Comparison of ENCODE assay signal across 1 cellular context in the genomic region with DNA sequence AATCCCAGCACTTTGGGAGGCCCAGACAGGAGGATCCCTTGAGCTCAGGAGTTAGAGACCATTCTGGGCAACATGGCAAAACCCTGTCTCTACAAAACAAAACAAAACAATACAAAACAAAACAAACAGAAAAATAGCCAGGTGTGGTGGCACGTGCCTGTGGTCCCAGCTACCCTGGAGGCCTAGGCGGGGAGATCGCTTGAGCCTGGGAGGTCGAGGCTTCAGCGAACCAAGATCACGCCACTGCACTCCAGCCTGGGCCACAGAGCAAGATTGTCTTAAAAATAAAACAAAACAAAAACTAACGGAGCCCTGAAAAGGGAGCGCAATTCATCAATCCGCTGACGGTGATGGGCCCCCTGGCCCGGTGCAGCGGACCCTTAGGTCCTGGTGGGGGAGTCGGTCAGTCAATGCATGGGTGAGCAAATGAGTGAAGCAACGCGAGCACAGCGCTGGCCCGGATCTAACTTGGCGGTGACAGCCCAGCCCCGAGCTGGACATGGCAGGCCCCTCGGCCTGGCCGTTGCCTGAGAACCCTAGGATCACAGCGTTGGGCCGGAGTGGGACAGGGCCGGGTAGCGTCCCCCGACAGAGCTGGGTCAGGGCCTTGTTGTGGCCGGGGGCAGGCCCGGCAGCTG.
TF ChIP-seq lines count a peak whose summit lies in the region.

No MANE protein-coding gene starts in this region.

TF ChIP-seq in K562, 482 proteins besides CTCF, POLR2A, EP300 and RAD21 (continued from another document and continues in another):
- TF ChIP-seq, protein P1, sequence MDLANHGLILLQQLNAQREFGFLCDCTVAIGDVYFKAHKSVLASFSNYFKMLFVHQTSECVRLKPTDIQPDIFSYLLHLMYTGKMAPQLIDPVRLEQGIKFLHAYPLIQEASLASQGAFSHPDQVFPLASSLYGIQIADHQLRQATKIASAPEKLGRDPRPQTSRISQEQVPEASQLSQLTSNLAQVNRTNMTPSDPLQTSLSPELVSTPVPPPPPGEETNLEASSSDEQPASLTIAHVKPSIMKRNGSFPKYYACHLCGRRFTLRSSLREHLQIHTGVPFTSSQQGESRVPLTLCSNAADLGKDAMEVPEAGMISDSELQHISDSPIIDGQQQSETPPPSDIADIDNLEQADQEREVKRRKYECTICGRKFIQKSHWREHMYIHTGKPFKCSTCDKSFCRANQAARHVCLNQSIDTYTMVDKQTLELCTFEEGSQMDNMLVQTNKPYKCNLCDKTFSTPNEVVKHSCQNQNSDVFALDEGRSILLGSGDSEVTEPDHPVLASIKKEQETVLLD (IDR thresholded peaks at IDR 0.05), result no peak
- TF ChIP-seq BRCA1 (IDR thresholded peaks at IDR 0.05), result no peak
- TF ChIP-seq BRCA1 (CRISPR knock-in tag; IDR thresholded peaks at IDR 0.05), result no peak
- no peak for TF ChIP-seq DIDO1 (tag; IDR thresholded peaks at IDR 0.05; ENCODE audit: low read depth)
- TF ChIP-seq, protein P2, sequence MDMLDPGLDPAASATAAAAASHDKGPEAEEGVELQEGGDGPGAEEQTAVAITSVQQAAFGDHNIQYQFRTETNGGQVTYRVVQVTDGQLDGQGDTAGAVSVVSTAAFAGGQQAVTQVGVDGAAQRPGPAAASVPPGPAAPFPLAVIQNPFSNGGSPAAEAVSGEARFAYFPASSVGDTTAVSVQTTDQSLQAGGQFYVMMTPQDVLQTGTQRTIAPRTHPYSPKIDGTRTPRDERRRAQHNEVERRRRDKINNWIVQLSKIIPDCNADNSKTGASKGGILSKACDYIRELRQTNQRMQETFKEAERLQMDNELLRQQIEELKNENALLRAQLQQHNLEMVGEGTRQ (CRISPR knock-in tag; IDR thresholded peaks at IDR 0.05), result no peak
- no peak for TF ChIP-seq POLR2H (tag; IDR thresholded peaks at IDR 0.05; ENCODE audit: low read depth)
- TF ChIP-seq, protein P3, sequence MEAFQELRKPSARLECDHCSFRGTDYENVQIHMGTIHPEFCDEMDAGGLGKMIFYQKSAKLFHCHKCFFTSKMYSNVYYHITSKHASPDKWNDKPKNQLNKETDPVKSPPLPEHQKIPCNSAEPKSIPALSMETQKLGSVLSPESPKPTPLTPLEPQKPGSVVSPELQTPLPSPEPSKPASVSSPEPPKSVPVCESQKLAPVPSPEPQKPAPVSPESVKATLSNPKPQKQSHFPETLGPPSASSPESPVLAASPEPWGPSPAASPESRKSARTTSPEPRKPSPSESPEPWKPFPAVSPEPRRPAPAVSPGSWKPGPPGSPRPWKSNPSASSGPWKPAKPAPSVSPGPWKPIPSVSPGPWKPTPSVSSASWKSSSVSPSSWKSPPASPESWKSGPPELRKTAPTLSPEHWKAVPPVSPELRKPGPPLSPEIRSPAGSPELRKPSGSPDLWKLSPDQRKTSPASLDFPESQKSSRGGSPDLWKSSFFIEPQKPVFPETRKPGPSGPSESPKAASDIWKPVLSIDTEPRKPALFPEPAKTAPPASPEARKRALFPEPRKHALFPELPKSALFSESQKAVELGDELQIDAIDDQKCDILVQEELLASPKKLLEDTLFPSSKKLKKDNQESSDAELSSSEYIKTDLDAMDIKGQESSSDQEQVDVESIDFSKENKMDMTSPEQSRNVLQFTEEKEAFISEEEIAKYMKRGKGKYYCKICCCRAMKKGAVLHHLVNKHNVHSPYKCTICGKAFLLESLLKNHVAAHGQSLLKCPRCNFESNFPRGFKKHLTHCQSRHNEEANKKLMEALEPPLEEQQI (IDR thresholded peaks at IDR 0.05), result no peak
- TF ChIP-seq GABPB2 (CRISPR knock-in tag; conservative IDR thresholded peaks at IDR 0.05), result no peak
- no peak for TF ChIP-seq ZKSCAN1 (IDR thresholded peaks at IDR 0.05; ENCODE audit: low read depth, low read length)
- no peak for TF ChIP-seq TEAD4 (IDR thresholded peaks at IDR 0.05; ENCODE audit: low read length)
- TF ChIP-seq TEAD4 (CRISPR knock-in tag; IDR thresholded peaks at IDR 0.05; ENCODE audit: borderline replicate concordance), result peak; percentile 32; the same call in 1 of the 2 replicates
- TF ChIP-seq, protein P4, sequence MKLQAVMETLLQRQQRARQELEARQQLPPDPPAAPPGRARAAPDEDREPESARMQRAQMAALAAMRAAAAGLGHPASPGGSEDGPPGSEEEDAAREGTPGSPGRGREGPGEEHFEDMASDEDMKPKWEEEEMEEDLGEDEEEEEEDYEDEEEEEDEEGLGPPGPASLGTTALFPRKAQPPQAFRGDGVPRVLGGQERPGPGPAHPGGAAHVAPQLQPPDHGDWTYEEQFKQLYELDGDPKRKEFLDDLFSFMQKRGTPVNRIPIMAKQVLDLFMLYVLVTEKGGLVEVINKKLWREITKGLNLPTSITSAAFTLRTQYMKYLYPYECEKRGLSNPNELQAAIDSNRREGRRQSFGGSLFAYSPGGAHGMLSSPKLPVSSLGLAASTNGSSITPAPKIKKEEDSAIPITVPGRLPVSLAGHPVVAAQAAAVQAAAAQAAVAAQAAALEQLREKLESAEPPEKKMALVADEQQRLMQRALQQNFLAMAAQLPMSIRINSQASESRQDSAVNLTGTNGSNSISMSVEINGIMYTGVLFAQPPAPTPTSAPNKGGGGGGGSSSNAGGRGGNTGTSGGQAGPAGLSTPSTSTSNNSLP (IDR thresholded peaks at IDR 0.05; ENCODE audit: borderline replicate concordance, low read depth, low read length), result no peak
- TF ChIP-seq, protein P5, sequence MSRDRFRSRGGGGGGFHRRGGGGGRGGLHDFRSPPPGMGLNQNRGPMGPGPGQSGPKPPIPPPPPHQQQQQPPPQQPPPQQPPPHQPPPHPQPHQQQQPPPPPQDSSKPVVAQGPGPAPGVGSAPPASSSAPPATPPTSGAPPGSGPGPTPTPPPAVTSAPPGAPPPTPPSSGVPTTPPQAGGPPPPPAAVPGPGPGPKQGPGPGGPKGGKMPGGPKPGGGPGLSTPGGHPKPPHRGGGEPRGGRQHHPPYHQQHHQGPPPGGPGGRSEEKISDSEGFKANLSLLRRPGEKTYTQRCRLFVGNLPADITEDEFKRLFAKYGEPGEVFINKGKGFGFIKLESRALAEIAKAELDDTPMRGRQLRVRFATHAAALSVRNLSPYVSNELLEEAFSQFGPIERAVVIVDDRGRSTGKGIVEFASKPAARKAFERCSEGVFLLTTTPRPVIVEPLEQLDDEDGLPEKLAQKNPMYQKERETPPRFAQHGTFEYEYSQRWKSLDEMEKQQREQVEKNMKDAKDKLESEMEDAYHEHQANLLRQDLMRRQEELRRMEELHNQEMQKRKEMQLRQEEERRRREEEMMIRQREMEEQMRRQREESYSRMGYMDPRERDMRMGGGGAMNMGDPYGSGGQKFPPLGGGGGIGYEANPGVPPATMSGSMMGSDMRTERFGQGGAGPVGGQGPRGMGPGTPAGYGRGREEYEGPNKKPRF (IDR thresholded peaks at IDR 0.05; ENCODE audit: low read depth, low read length), result no peak
- TF ChIP-seq ZNF212 (CRISPR knock-in tag; IDR thresholded peaks at IDR 0.05), result no peak
- TF ChIP-seq ZNF12 (CRISPR knock-in tag; IDR thresholded peaks at IDR 0.05), result no peak; the same call in 1 of the 2 replicates
- TF ChIP-seq ZNF347 (CRISPR knock-in tag; IDR thresholded peaks at IDR 0.05; ENCODE audit: low read depth), result no peak
- TF ChIP-seq CCAR2 (IDR thresholded peaks at IDR 0.05; ENCODE audit: low read depth, low read length), result no peak
- TF ChIP-seq, protein P6, sequence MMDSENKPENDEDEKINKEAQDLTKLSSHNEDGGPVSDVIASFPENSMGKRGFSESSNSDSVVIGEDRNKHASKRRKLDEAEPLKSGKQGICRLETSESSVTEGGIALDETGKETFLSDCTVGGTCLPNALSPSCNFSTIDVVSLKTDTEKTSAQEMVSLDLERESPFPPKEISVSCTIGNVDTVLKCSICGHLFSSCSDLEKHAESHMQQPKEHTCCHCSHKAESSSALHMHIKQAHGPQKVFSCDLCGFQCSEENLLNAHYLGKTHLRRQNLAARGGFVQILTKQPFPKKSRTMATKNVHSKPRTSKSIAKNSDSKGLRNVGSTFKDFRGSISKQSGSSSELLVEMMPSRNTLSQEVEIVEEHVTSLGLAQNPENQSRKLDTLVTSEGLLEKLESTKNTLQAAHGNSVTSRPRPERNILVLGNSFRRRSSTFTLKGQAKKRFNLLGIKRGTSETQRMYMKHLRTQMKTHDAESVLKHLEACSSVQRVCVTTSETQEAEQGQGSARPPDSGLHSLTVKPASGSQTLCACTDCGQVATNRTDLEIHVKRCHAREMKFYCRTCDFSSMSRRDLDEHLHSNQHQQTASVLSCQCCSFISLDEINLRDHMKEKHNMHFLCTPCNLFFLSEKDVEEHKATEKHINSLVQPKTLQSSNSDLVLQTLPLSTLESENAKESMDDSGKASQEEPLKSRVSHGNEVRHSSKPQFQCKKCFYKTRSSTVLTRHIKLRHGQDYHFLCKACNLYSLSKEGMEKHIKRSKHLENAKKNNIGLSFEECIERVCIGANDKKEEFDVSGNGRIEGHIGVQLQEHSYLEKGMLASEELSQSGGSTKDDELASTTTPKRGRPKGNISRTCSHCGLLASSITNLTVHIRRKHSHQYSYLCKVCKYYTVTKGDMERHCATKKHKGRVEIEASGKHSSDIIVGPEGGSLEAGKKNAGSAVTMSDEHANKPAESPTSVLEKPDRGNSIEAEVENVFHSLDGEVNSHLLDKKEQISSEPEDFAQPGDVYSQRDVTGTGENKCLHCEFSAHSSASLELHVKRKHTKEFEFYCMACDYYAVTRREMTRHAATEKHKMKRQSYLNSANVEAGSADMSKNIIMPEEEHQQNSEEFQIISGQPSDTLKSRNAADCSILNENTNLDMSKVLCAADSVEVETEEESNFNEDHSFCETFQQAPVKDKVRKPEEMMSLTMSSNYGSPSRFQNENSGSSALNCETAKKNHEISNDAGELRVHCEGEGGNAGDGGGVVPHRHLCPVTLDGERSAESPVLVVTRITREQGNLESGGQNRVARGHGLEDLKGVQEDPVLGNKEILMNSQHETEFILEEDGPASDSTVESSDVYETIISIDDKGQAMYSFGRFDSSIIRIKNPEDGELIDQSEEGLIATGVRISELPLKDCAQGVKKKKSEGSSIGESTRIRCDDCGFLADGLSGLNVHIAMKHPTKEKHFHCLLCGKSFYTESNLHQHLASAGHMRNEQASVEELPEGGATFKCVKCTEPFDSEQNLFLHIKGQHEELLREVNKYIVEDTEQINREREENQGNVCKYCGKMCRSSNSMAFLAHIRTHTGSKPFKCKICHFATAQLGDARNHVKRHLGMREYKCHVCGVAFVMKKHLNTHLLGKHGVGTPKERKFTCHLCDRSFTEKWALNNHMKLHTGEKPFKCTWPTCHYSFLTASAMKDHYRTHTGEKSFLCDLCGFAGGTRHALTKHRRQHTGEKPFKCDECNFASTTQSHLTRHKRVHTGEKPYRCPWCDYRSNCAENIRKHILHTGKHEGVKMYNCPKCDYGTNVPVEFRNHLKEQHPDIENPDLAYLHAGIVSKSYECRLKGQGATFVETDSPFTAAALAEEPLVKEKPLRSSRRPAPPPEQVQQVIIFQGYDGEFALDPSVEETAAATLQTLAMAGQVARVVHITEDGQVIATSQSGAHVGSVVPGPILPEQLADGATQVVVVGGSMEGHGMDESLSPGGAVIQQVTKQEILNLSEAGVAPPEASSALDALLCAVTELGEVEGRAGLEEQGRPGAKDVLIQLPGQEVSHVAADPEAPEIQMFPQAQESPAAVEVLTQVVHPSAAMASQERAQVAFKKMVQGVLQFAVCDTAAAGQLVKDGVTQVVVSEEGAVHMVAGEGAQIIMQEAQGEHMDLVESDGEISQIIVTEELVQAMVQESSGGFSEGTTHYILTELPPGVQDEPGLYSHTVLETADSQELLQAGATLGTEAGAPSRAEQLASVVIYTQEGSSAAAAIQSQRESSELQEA (IDR thresholded peaks at IDR 0.05; ENCODE audit: low read depth), result no peak
- TF ChIP-seq, protein P7, sequence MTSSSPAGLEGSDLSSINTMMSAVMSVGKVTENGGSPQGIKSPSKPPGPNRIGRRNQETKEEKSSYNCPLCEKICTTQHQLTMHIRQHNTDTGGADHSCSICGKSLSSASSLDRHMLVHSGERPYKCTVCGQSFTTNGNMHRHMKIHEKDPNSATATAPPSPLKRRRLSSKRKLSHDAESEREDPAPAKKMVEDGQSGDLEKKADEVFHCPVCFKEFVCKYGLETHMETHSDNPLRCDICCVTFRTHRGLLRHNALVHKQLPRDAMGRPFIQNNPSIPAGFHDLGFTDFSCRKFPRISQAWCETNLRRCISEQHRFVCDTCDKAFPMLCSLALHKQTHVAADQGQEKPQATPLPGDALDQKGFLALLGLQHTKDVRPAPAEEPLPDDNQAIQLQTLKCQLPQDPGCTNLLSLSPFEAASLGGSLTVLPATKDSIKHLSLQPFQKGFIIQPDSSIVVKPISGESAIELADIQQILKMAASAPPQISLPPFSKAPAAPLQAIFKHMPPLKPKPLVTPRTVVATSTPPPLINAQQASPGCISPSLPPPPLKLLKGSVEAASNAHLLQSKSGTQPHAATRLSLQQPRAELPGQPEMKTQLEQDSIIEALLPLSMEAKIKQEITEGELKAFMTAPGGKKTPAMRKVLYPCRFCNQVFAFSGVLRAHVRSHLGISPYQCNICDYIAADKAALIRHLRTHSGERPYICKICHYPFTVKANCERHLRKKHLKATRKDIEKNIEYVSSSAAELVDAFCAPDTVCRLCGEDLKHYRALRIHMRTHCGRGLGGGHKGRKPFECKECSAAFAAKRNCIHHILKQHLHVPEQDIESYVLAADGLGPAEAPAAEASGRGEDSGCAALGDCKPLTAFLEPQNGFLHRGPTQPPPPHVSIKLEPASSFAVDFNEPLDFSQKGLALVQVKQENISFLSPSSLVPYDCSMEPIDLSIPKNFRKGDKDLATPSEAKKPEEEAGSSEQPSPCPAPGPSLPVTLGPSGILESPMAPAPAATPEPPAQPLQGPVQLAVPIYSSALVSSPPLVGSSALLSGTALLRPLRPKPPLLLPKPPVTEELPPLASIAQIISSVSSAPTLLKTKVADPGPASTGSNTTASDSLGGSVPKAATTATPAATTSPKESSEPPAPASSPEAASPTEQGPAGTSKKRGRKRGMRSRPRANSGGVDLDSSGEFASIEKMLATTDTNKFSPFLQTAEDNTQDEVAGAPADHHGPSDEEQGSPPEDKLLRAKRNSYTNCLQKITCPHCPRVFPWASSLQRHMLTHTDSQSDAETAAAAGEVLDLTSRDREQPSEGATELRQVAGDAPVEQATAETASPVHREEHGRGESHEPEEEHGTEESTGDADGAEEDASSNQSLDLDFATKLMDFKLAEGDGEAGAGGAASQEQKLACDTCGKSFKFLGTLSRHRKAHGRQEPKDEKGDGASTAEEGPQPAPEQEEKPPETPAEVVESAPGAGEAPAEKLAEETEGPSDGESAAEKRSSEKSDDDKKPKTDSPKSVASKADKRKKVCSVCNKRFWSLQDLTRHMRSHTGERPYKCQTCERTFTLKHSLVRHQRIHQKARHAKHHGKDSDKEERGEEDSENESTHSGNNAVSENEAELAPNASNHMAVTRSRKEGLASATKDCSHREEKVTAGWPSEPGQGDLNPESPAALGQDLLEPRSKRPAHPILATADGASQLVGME (CRISPR knock-in tag; IDR thresholded peaks at IDR 0.05), result no peak
- no peak for TF ChIP-seq ZNF76 (CRISPR knock-in tag; IDR thresholded peaks at IDR 0.05; ENCODE audit: borderline replicate concordance)
- TF ChIP-seq HMG20A (CRISPR knock-in tag; conservative IDR thresholded peaks at IDR 0.05), result no peak
- TF ChIP-seq, protein P8, sequence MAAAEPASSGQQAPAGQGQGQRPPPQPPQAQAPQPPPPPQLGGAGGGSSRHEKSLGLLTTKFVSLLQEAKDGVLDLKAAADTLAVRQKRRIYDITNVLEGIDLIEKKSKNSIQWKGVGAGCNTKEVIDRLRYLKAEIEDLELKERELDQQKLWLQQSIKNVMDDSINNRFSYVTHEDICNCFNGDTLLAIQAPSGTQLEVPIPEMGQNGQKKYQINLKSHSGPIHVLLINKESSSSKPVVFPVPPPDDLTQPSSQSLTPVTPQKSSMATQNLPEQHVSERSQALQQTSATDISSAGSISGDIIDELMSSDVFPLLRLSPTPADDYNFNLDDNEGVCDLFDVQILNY (CRISPR knock-in tag; IDR thresholded peaks at IDR 0.05), result no peak
- no peak for TF ChIP-seq PML (IDR thresholded peaks at IDR 0.05; ENCODE audit: low read length)
- no peak for TF ChIP-seq ZNF354B (CRISPR knock-in tag; IDR thresholded peaks at IDR 0.05)
- 0 out of 4 replicates have a peak, but pooled peaks of 1 of the 2 experiments have one; percentile 10 for TF ChIP-seq TEAD1 (CRISPR knock-in tag; IDR thresholded peaks at IDR 0.05)
